23 cellular contexts compared by ENCODE assay signal in the genomic region with DNA sequence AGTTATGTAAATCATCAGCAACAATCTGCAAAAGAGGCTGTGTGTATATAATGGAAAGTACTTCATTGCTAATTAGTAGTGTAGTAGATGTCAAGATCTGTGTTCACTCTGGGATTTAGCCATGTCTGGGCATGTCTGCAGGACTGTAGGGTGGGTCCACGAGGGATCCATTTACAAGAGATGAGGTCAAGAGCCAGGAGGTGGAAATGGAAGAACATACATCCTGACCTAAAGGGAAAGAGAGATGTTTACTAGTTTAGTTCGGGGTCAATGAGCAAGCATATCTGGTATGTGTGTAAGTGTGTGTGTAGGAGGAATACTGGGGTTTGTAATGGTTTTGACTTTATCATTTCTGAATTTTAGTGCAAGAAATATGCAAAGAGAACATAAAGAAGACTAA.
DNase-seq lines count a peak whose midpoint lies in the region; ATAC-seq, FAIRE-seq and TF ChIP-seq lines count a peak whose summit lies in the region.
"Had no signal": no experiment of that assay in that cellular context is flagged by ENCODE, and none has a peak within 500 bp of the region (broad histone marks: within the 10 kb centered on the region; RNA-seq: fewer than 3 reads in every experiment).

No MANE protein-coding gene starts in this region.

- no peaks in the 10 kb centered on the region for H3K27me3 Mint-ChIP-seq in type B pancreatic cell
- H3K27me3 Mint-ChIP-seq: activated naive CD8-positive, alpha-beta T cell treated with anti-CD3 and anti-CD28 coated beads, Interleukin-2, amount 10 ng/mL, durations not matched to agents 7 days and 5 days; activated T-helper 17 cell treated with anti-CD3 and anti-CD28 coated beads, Interleukin-2, amount 50 U/mL, for 72 hours; IgD-negative memory B cell had no signal

- WGBS in heart right ventricle, 2 donors: 72 to 76% methylated on average over 2 of the region's 2 CpGs

- H3K4me1 ChIP-seq in fibroblast of lung (ENCODE audit: control insufficient read depth, extremely low read depth, insufficient read depth, low read length): no peaks in the 10 kb centered on the region
- H3K4me1 ChIP-seq in heart right ventricle: no peaks in the 10 kb centered on the region
- H3K4me1 ChIP-seq: BLaER1, psoas muscle had no signal

- ATAC-seq in HG02798 (IDR thresholded peaks at IDR 0.05; ENCODE audit: poor library complexity, unreplicated experiment) (no peak), heart right ventricle (no peak)
- ATAC-seq: activated T-helper 17 cell treated with anti-CD3 and anti-CD28 coated beads, Interleukin-2, amount 50 U/mL, for 72 hours; Panc1; psoas muscle had no signal

- intact Hi-C loops in cardiac septum (cut with DNase I): no loop called here
- intact Hi-C loops in heart right ventricle (cut with DNase I): no loop called here

- H3K79me2 ChIP-seq in fibroblast of lung (ENCODE audit: control insufficient read depth, insufficient read depth, low read length): no peaks in the 10 kb centered on the region

- peak overlapping the region; percentile 11 for H2AFZ ChIP-seq in fibroblast of lung (ENCODE audit: low read length)

- H3K27me3 ChIP-seq in fibroblast of lung (ENCODE audit: control insufficient read depth, insufficient read depth, low read length): no peaks in the 10 kb centered on the region
- H3K27me3 ChIP-seq in heart right ventricle: no peaks in the 10 kb centered on the region
- H3K27me3 ChIP-seq: BLaER1, cardiac muscle cell had no signal

- H3K4me3 ChIP-seq in fibroblast of lung (replicated peaks in 1 of 4; ENCODE audit: control extremely low read depth in 1 of 4, insufficient read depth in 1 of 4, low read depth in 3 of 4, low read length in 4 of 4) (no peak overlapping the region), heart right ventricle (no peak overlapping the region)
- H3K4me3 ChIP-seq: BLaER1, cardiac muscle cell, psoas muscle, SK-N-MC had no signal

- H3K4me2 ChIP-seq in fibroblast of lung (ENCODE audit: extremely low read depth, insufficient read depth, low read length): no peak overlapping the region
- H3K4me2 ChIP-seq: BLaER1 had no signal

- H4K20me1 ChIP-seq in fibroblast of lung (ENCODE audit: control insufficient read depth, extremely low read depth, insufficient read depth, low read length): no peaks in the 10 kb centered on the region
- H4K20me1 ChIP-seq: BLaER1 had no signal

- peak; percentile 5 for FAIRE-seq in TTC549 (lab: Jason Lieb, UNC)

- H3K36me3 Mint-ChIP-seq in type B pancreatic cell: peaks cover 6% of the 10 kb centered on the region
- H3K36me3 Mint-ChIP-seq: activated naive CD8-positive, alpha-beta T cell treated with anti-CD3 and anti-CD28 coated beads, Interleukin-2, amount 10 ng/mL, durations not matched to agents 7 days and 5 days; mesothelial cell of epicardium had no signal

- peaks cover 24% of the 10 kb centered on the region for H3K4me1 Mint-ChIP-seq in type B pancreatic cell (ENCODE audit: unreplicated experiment)
- H3K4me1 Mint-ChIP-seq: activated naive CD8-positive, alpha-beta T cell treated with anti-CD3 and anti-CD28 coated beads, Interleukin-2, amount 10 ng/mL, durations not matched to agents 7 days and 5 days; activated T-helper 17 cell treated with anti-CD3 and anti-CD28 coated beads, Interleukin-2, amount 50 U/mL, for 72 hours; IgD-negative memory B cell had no signal

- no peaks in the 10 kb centered on the region for H3K9me3 ChIP-seq in fibroblast of lung (ENCODE audit: control insufficient read depth, insufficient read depth, low read depth, low read length)
- no peaks in the 10 kb centered on the region for H3K9me3 ChIP-seq in heart right ventricle
- H3K9me3 ChIP-seq: BLaER1, psoas muscle had no signal

- H3K4me3 Mint-ChIP-seq in type B pancreatic cell: no peak overlapping the region
- H3K4me3 Mint-ChIP-seq: activated naive CD8-positive, alpha-beta T cell treated with anti-CD3 and anti-CD28 coated beads, Interleukin-2, amount 10 ng/mL, durations not matched to agents 7 days and 5 days; activated T-helper 17 cell treated with anti-CD3 and anti-CD28 coated beads, Interleukin-2, amount 50 U/mL, for 72 hours; IgD-negative memory B cell; mesothelial cell of epicardium; neural crest cell; T-helper 2 cell treated with Interferon-gamma antibody and Interleukin-4, amounts not matched to agents 5 μg/mL and 100 μg/mL, for 36 hours had no signal

- H3K36me3 ChIP-seq in fibroblast of lung (ENCODE audit: control insufficient read depth, insufficient read depth, low read length) (no peaks in the 10 kb centered on the region), heart right ventricle (no peaks in the 10 kb centered on the region)
- H3K36me3 ChIP-seq: BLaER1, cardiac muscle cell had no signal

- H3K27ac ChIP-seq in fibroblast of lung (ENCODE audit: insufficient read depth, low read length): no peak overlapping the region
- no peak overlapping the region for H3K27ac ChIP-seq in heart right ventricle
- H3K27ac ChIP-seq: BLaER1, cardiac muscle cell, psoas muscle, SK-N-MC had no signal

- no peak for TF ChIP-seq CTCF in fibroblast of lung (conservative IDR thresholded peaks at IDR 0.05 in 1 of 2, IDR thresholded peaks at IDR 0.05 in 1 of 2; ENCODE audit: low read depth in 1 of 2, low read length in 2 of 2)
- no peak for TF ChIP-seq CTCF in type B pancreatic cell (conservative IDR thresholded peaks at IDR 0.05)
- TF ChIP-seq CTCF in heart right ventricle (IDR thresholded peaks at IDR 0.05): no peak

- DNase-seq in NCI-H1417 (lab: John Stamatoyannopoulos, UW) (peak; percentile 0 to 74 (median 28)), NCI-H1417 treated with DMSO at 0.1 percent for 48 hours (lab: John Stamatoyannopoulos, UW) (no peak), fibroblast of lung (ENCODE audit: low read depth in 2 of 2) (peak; percentile 22 to 52), type B pancreatic cell (ENCODE audit: extremely low spot score, unreplicated experiment) (no peak), cardiac septum (ENCODE audit: low spot score) (no peak), heart right ventricle (no peak)
- DNase-seq: activated CD4-positive, CD25-positive, alpha-beta regulatory T cell treated with anti-CD3 and anti-CD28 coated beads, Interleukin-2, amount 50 U/mL, for 72 hours; activated naive CD8-positive, alpha-beta T cell treated with anti-CD3 and anti-CD28 coated beads, Interleukin-2, amount 10 ng/mL, durations not matched to agents 7 days and 5 days; GOT3; NCI-H82; psoas muscle; stimulated activated CD4-positive, alpha-beta T cell treated with anti-CD3 and anti-CD28 coated beads, Interleukin-12 subunit alpha, Interleukin-12 subunit beta, amount 100 ng/mL, for 4 hours had no signal

- H3K9me3 Mint-ChIP-seq in type B pancreatic cell: no peaks in the 10 kb centered on the region
- H3K9me3 Mint-ChIP-seq: activated T-helper 17 cell treated with anti-CD3 and anti-CD28 coated beads, Interleukin-2, amount 50 U/mL, for 72 hours; T-helper 2 cell treated with Interferon-gamma antibody and Interleukin-4, amounts not matched to agents 5 μg/mL and 100 μg/mL, for 36 hours had no signal

- peak overlapping the region; percentile 11 for H3K27ac Mint-ChIP-seq in type B pancreatic cell
- H3K27ac Mint-ChIP-seq: activated naive CD8-positive, alpha-beta T cell treated with anti-CD3 and anti-CD28 coated beads, Interleukin-2, amount 10 ng/mL, durations not matched to agents 7 days and 5 days; activated T-helper 17 cell treated with anti-CD3 and anti-CD28 coated beads, Interleukin-2, amount 50 U/mL, for 72 hours; IgD-negative memory B cell; mesothelial cell of epicardium; T-helper 2 cell treated with Interferon-gamma antibody and Interleukin-4, amounts not matched to agents 5 μg/mL and 100 μg/mL, for 36 hours had no signal

- H3K9ac ChIP-seq in fibroblast of lung (ENCODE audit: insufficient read depth, low read length): no peak overlapping the region
- H3K9ac ChIP-seq: BLaER1 had no signal

Comparison
In these comparisons a context has a peak if more than half of its experiments do, and no peak if none do; other contexts are left out.
1. DNase-seq: peak in NCI-H1417 (3 of 3) and fibroblast of lung (2 of 2); none in NCI-H1417 treated with DMSO at 0.1 percent for 48 hours (single experiment), type B pancreatic cell (single experiment), cardiac septum (single experiment) and heart right ventricle (0 of 2).